Comparison of ENCODE assay signal across 20 cellular contexts in genomic region chr18:39862341-39862740, GRCh38.
"Had no signal": no experiment of that assay in that cellular context is flagged by ENCODE, and none has a peak within 500 bp of the region (broad histone marks: within the 10 kb centered on the region; RNA-seq: fewer than 3 reads in every experiment).

No MANE protein-coding gene starts in this region.

- H3K9ac ChIP-seq: parathyroid adenoma had no signal

- H2AFZ ChIP-seq: parathyroid adenoma had no signal

- H3K27me3 ChIP-seq: body of pancreas, gastrocnemius medialis, heart right ventricle, neutrophil, transverse colon had no signal

- H3K36me3 ChIP-seq: gastrocnemius medialis, heart right ventricle, neutrophil, transverse colon had no signal

- DNase-seq: activated B cell treated with CpG ODN at 0.5 μM for 24 hours; activated CD4-positive, alpha-beta T cell treated with anti-CD3 and anti-CD28 coated beads for 48 hours; activated CD8-positive, alpha-beta memory T cell treated with anti-CD3 and anti-CD28 coated beads, Interleukin-2, amount 50 U/mL, for 48 hours; activated CD8-positive, alpha-beta T cell treated with anti-CD3 and anti-CD28 coated beads, Interleukin-2, amount 10 ng/mL, durations not matched to agents 7 days and 5 days; activated gamma-delta T cell; activated T-cell treated with anti-CD3 and anti-CD28 coated beads, Interleukin-2, amount 50 U/mL, for 72 hours; amniotic stem cell; body of pancreas; dermis blood vessel endothelial cell; gastrocnemius medialis; heart right ventricle; left colon; natural killer cell; stimulated activated CD4-positive, alpha-beta T cell treated with anti-CD3 and anti-CD28 coated beads, Interleukin-4, amount 100 ng/mL, for 24 hours; stimulated activated naive CD4-positive, alpha-beta T cell; substantia nigra; T-helper 2 cell; transverse colon had no signal

- H3K9me3 ChIP-seq: body of pancreas, gastrocnemius medialis, neutrophil, transverse colon had no signal

- H3K4me1 ChIP-seq: body of pancreas, gastrocnemius medialis, parathyroid adenoma, transverse colon had no signal

- H3K27ac ChIP-seq: body of pancreas, gastrocnemius medialis, heart right ventricle, neutrophil, parathyroid adenoma, transverse colon had no signal

- H3K4me3 ChIP-seq: body of pancreas, gastrocnemius medialis, heart right ventricle, transverse colon had no signal
